In the genomic region with DNA sequence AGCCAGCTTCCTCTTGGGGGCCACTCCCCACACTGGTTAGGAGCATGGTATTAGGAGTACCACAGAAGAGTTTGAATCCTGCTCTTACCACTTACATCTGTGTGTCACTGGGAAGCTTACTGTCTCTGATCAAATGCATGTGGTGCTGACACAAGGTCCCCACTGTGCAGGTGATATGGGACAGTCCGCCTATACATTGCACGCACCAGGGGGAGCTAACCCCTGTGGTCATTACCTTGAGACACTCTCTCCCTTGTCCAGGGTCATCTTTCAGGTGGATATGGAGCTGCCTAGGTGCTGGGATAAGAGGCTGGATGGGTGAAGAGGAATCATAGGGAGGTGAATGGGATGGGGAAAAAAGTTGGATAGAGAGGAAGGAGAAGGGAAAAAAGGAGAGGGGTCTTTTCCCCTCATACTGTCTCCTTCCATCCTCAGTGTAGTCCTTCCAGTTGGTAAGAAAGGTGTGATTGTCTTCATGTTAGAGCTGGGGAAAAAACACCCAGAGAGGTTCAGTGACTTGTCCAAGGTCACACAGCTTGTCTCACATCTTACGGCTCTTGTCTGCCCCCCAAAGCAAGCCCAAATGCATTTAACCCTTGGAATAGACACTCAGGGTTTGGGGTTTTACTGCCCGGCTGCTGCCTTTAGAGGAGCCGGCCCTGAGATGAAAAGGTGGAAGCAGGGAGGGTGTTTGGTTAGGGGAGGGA, we compare ENCODE assay signal across 1 cellular context.
TF ChIP-seq lines count a peak whose summit lies in the region.

No MANE protein-coding gene starts in this region.

TF ChIP-seq in H1, 55 proteins besides CTCF, POLR2A, EP300 and RAD21 (continued from another document):
- no peak for TF ChIP-seq E2F6 (IDR thresholded peaks at IDR 0.05)
TF ChIP-seq in H1: peak in this region for 1.
